24 cellular contexts compared by ENCODE assay signal in genomic region chr9:132172185-132172584, GRCh38. TPM values are rescaled to one million over a fixed set of nuclear protein-coding genes. Genes with fewer than 3 reads are reported as not detected.
DNase-seq lines count a peak whose midpoint lies in the region; ATAC-seq, FAIRE-seq and TF ChIP-seq lines count a peak whose summit lies in the region.
"Had no signal": no experiment of that assay in that cellular context is flagged by ENCODE, and none has a peak within 500 bp of the region (broad histone marks: within the 10 kb centered on the region; RNA-seq: fewer than 3 reads in every experiment).

No MANE protein-coding gene starts in this region.

- H4K20me1 ChIP-seq in HepG2 (ENCODE audit: insufficient read depth, low read length) (peaks cover 4% of the 10 kb centered on the region; the same call in 1 of the 2 replicates), K562 (replicated peaks; ENCODE audit: control insufficient read depth, insufficient read depth, low read length) (peaks cover 31% of the 10 kb centered on the region)

- H3K27ac ChIP-seq in HepG2 (ENCODE audit: extremely low read length, insufficient read depth, low read length) (no peak overlapping the region), right lobe of liver (no peak overlapping the region), K562 (ENCODE audit: extremely low read depth, low read depth, low read length) (no peak overlapping the region)
- H3K27ac ChIP-seq: BLaER1 had no signal

- H3K9me1 ChIP-seq in K562 (ENCODE audit: control insufficient read depth, insufficient read depth, low read length) = no peaks in the 10 kb centered on the region

- no peak for TF ChIP-seq EP300 in HepG2 (IDR thresholded peaks at IDR 0.05; ENCODE audit: low read depth in 2 of 2, low read length in 2 of 2)
- TF ChIP-seq EP300 in HepG2 (CRISPR knock-in tag; IDR thresholded peaks at IDR 0.05; ENCODE audit: borderline replicate concordance) = no peak
- no peak for TF ChIP-seq EP300 in K562 (IDR thresholded peaks at IDR 0.05; ENCODE audit: low read length)

- H3K27me3 ChIP-seq in HepG2 (ENCODE audit: control insufficient read depth in 1 of 2, insufficient read depth in 2 of 2, low read length in 2 of 2) (peaks cover 8 to 67% of the 10 kb centered on the region in 2 experiments; a peak in 3 of 5 replicates), right lobe of liver (peaks cover 0 to 8% of the 10 kb centered on the region in 2 donors), K562 (ENCODE audit: control insufficient read depth in 2 of 2, insufficient read depth in 2 of 2, low read length in 2 of 2) (peaks cover 31 to 69% of the 10 kb centered on the region in 2 experiments)
- H3K27me3 ChIP-seq: BE2C had no signal

- in situ Hi-C loops in HepG2 (cut with HindIII; ENCODE audit: extremely low pct_ligation_motif_present, low pct_unique_long_range_greater_than_20kb) = no loop called here
- in situ Hi-C loops in K562 (cut with MboI) = no loop called here

- intact Hi-C loops in HepG2 (cut with micrococcal nuclease; ENCODE audit: unreplicated experiment) = no loop called here
- intact Hi-C loops in right lobe of liver (cut with DNase I) = loop anchor here in 1 of 2 donors (10.0 kb wide), 1 partner anchor 63 kb away; no protein-coding TSS in a partner anchor
- intact Hi-C loops in K562 (cut with micrococcal nuclease) = no loop called here

- H3K4me3 ChIP-seq in HepG2 (replicated peaks in 1 of 3; ENCODE audit: insufficient read depth in 1 of 3, low read depth in 2 of 3, low read length in 3 of 3) (no peak overlapping the region), right lobe of liver (no peak overlapping the region), K562 (no peak overlapping the region)
- H3K4me3 ChIP-seq: BLaER1, GM12878 had no signal

- H3K79me2 ChIP-seq in HepG2 (ENCODE audit: insufficient read depth, low read length) (no peaks in the 10 kb centered on the region), K562 (ENCODE audit: control insufficient read depth, insufficient read depth, low read length) (no peaks in the 10 kb centered on the region)

- H3K9me3 ChIP-seq in HepG2 (ENCODE audit: low read length) = no peaks in the 10 kb centered on the region
- H3K9me3 ChIP-seq in right lobe of liver = no peaks in the 10 kb centered on the region
- no peaks in the 10 kb centered on the region for H3K9me3 ChIP-seq in K562 (replicated peaks; ENCODE audit: control insufficient read depth, insufficient read depth, low read depth, low read length)
- H3K9me3 ChIP-seq: BE2C, BLaER1 had no signal

- TF ChIP-seq POLR2A in HepG2 (IDR thresholded peaks at IDR 0.05; ENCODE audit: insufficient read depth in 1 of 2, low read depth in 2 of 2, low read length in 2 of 2) = no peak
- TF ChIP-seq POLR2A in right lobe of liver (IDR thresholded peaks at IDR 0.05) = no peak
- TF ChIP-seq POLR2A in K562 (conservative IDR thresholded peaks at IDR 0.05) = no peak

- no peak overlapping the region for H3K4me2 ChIP-seq in HepG2 (ENCODE audit: low read depth, low read length)
- no peak overlapping the region for H3K4me2 ChIP-seq in K562 (ENCODE audit: insufficient read depth, low read length)
- H3K4me2 ChIP-seq: BLaER1 had no signal

- TF ChIP-seq CTCF in HepG2 (CRISPR knock-in tag; IDR thresholded peaks at IDR 0.05) (no peak), right lobe of liver (IDR thresholded peaks at IDR 0.05) (no peak), K562 (IDR thresholded peaks at IDR 0.05 in 2 of 3, conservative IDR thresholded peaks at IDR 0.05 in 1 of 3; ENCODE audit: insufficient read depth in 2 of 3, low read depth in 1 of 3, low read length in 3 of 3) (no peak)

- no peak for FAIRE-seq in HepG2 (lab: Jason Lieb, UNC)
- FAIRE-seq in K562 (lab: Jason Lieb, UNC) = no peak
- FAIRE-seq: A204.1, GM12878, GM12892, GM18507 had no signal

- no peak for ATAC-seq in HepG2
- no peak for ATAC-seq in right lobe of liver
- ATAC-seq in K562 = no peak
- no peak for ATAC-seq in HG02759 (IDR thresholded peaks at IDR 0.05; ENCODE audit: unreplicated experiment)
- ATAC-seq in HG02588 (IDR thresholded peaks at IDR 0.05; ENCODE audit: unreplicated experiment) = no peak
- ATAC-seq: GM12878 had no signal

- TF ChIP-seq RAD21 in HepG2 (CRISPR knock-in tag; IDR thresholded peaks at IDR 0.05) (no peak), K562 (CRISPR knock-in tag; conservative IDR thresholded peaks at IDR 0.05 in 1 of 2, IDR thresholded peaks at IDR 0.05 in 1 of 2) (no peak)

- BruUV-seq in HepG2 (replicated peaks; lab: Mats Ljungman, UMichigan) (no TSS peak), K562 (replicated peaks; lab: Mats Ljungman, UMichigan) (no TSS peak)

- H3K36me3 ChIP-seq in HepG2 (replicated peaks in 1 of 2; ENCODE audit: control insufficient read depth in 1 of 2, insufficient read depth in 2 of 2, low read length in 2 of 2) (no peaks in the 10 kb centered on the region), right lobe of liver (no peaks in the 10 kb centered on the region), K562 (ENCODE audit: control insufficient read depth, insufficient read depth, low read length) (no peaks in the 10 kb centered on the region)
- H3K36me3 ChIP-seq: BE2C had no signal

- POLR2A ChIA-PET in HepG2 (lab: Yijun Ruan, JAX) (no interaction called here), K562 (lab: Yijun Ruan, JAX) (interaction anchor here (0.6 kb wide), 2 partner anchors 103 to 855 kb away, joined by 3 read pairs; no protein-coding TSS in a partner anchor)

- no peak for DNase-seq in HepG2 (ENCODE audit: low spot score)
- no peak for DNase-seq in right lobe of liver
- DNase-seq in K562 (ENCODE audit: extremely low read depth in 1 of 4, low spot score in 3 of 4) = no peak
- DNase-seq: 8988T; ACHN; C1 segment of cervical spinal cord; CD4-positive, alpha-beta memory T cell; CD4-positive, CD25-positive, alpha-beta regulatory T cell; CD8-positive, alpha-beta memory T cell; COR-L47; DMS 273 treated with DMSO at 0.1 percent for 48 hours; DMS153; DMS79; DND-41; EL; GDM1 had no signal

- 28% methylated on average over 5 of the region's 5 CpGs for WGBS in HepG2 (ENCODE audit: low lambda C conversion rate)
- 62% methylated on average over 3 of the region's 5 CpGs for WGBS in right lobe of liver (ENCODE audit: insufficient coverage, low coverage, low lambda C conversion rate, missing lambda C conversion rate)
- WGBS in K562 (ENCODE audit: insufficient coverage, low coverage, missing lambda C conversion rate) = 2% methylated on average over 5 of the region's 5 CpGs

- CTCF ChIA-PET in HepG2 (lab: Yijun Ruan, JAX; ENCODE audit: low intra/inter-chr PET ratio, low total read pairs) = no interaction called here
- CTCF ChIA-PET in K562 (lab: Yijun Ruan, JAX; ENCODE audit: low intra/inter-chr PET ratio) = no interaction called here

- H3K4me1 ChIP-seq in HepG2 (ENCODE audit: insufficient read depth, low read length) = no peaks in the 10 kb centered on the region
- H3K4me1 ChIP-seq in right lobe of liver = no peaks in the 10 kb centered on the region
- peaks cover 0 to 11% of the 10 kb centered on the region in 2 experiments; a peak in 2 of 5 replicates for H3K4me1 ChIP-seq in K562 (replicated peaks in 1 of 2; ENCODE audit: control insufficient read depth in 2 of 2, insufficient read depth in 2 of 2, low read length in 2 of 2)

- no peak overlapping the region for H3K9ac ChIP-seq in HepG2 (ENCODE audit: insufficient read depth, low read depth, low read length)
- no peak overlapping the region for H3K9ac ChIP-seq in K562 (ENCODE audit: insufficient read depth in 1 of 2, low read depth in 2 of 2, low read length in 2 of 2)
- H3K9ac ChIP-seq: BLaER1 had no signal

- H2AFZ ChIP-seq in HepG2 (ENCODE audit: low read length) = no peak overlapping the region
- H2AFZ ChIP-seq in K562 (ENCODE audit: low read depth, low read length) = no peak overlapping the region

RNA-seq across cellular contexts. Expression of gene NTNG2, which starts 10.3 kb away (rescaled TPM):
- total RNA-seq in HepG2 (2016; rRNA removed; fragmentation: Illumina TruSeq; extraction: Trizol) (0.02 TPM in 1 of 2 replicates, not detected in the other), right lobe of liver (1 to 10 TPM in 1 of 6 experiments, under 1 TPM in 5; 0.12 to 1.6 (median 0.24) TPM), K562 (2014; rRNA removed) (not detected in 2 replicates), K562 (2014; rRNA removed; fragmentation: Illumina TruSeq; extraction: Trizol) (not detected in 2 replicates), K562 (2015; rRNA removed; fragmentation: Illumina TruSeq; extraction: Trizol) (not detected in 2 replicates), K562 (2021) (0.09 and 0.42 TPM in 2 replicates)
- total RNA-seq in HepG2 (2016; cell fraction: cytosol; rRNA removed; fragmentation: Illumina TruSeq; extraction: Trizol; ENCODE audit: low read depth) = not detected in 2 replicates
- total RNA-seq in HepG2 (2016; cell fraction: insoluble cytoplasmic fraction; rRNA removed; fragmentation: Illumina TruSeq; extraction: Trizol) = not detected in 2 replicates
- total RNA-seq in HepG2 (2016; cell fraction: membrane; rRNA removed; fragmentation: Illumina TruSeq; extraction: Trizol) = not detected in 2 replicates
- total RNA-seq in HepG2 (2016; cell fraction: nucleus; rRNA removed; fragmentation: Illumina TruSeq; extraction: Trizol) = not detected in 2 replicates
- polyA plus RNA-seq in HepG2 (2011; rRNA removed) (0.36 TPM in 1 of 2 replicates, not detected in the other), K562 (2011; rRNA removed) (0.11 TPM in 1 of 2 replicates, not detected in the other), K562 (2014; fragmentation: Illumina TruSeq; extraction: Trizol) (not detected in 2 replicates), K562 (2014; fragmentation: Nextera tagmentation; extraction: Ambion mirVana) (not detected), K562 (2014; rRNA removed) (0.01 TPM in 1 of 2 replicates, not detected in the other)
- polyA plus RNA-seq in HepG2 (2011; cell fraction: cytosol; rRNA removed) = 0.01 and 0.34 TPM in 2 replicates
- 0.96 and 1.5 TPM in 2 replicates for polyA plus RNA-seq in HepG2 (2011; cell fraction: nucleus; rRNA removed)
- polyA plus RNA-seq in HepG2 (2012) = not detected in 2 replicates
- not detected in 2 replicates for polyA plus RNA-seq in HepG2 (2016; cell fraction: cytosol; fragmentation: Illumina TruSeq; extraction: Trizol; ENCODE audit: low read depth)
- not detected in 2 replicates for polyA plus RNA-seq in HepG2 (2016; cell fraction: insoluble cytoplasmic fraction; fragmentation: Illumina TruSeq; extraction: Trizol; ENCODE audit: low read depth)
- 0.27 TPM in 1 of 2 replicates, not detected in the other for polyA plus RNA-seq in HepG2 (2016; cell fraction: membrane; fragmentation: Illumina TruSeq; extraction: Trizol; ENCODE audit: low read depth)
- not detected in 2 replicates for polyA plus RNA-seq in HepG2 (2016; cell fraction: nucleus; fragmentation: Illumina TruSeq; extraction: Trizol; ENCODE audit: insufficient read depth, low read depth)
- 0.02 and 0.05 TPM in 2 replicates for polyA minus RNA-seq in HepG2 (2011; rRNA and poly(A)+ RNA removed; ENCODE audit: low replicate concordance)
- not detected in 2 replicates for polyA minus RNA-seq in HepG2 (2011; cell fraction: cytosol; rRNA and poly(A)+ RNA removed)
- not detected in 2 replicates for polyA minus RNA-seq in HepG2 (2011; cell fraction: nucleus; rRNA and poly(A)+ RNA removed)
- total RNA-seq in K562 (2011; cell fraction: chromatin; rRNA removed; ENCODE audit: low replicate concordance) = 0.65 TPM in 1 of 2 replicates, not detected in the other
- 0.13 and 0.67 TPM in 2 replicates for total RNA-seq in K562 (2011; cell fraction: nucleolus; rRNA removed)
- total RNA-seq in K562 (2011; cell fraction: nucleoplasm; rRNA removed) = 0.07 and 2.3 TPM in 2 replicates
- polyA plus RNA-seq in K562 (2011; cell fraction: cytosol; rRNA removed) = 0.19 and 2.2 TPM in 2 replicates
- 0.03 and 0.30 TPM in 2 replicates for polyA plus RNA-seq in K562 (2011; cell fraction: nucleus; rRNA removed)
- polyA plus RNA-seq in K562 (2012) = 0.11 and 0.25 TPM in 2 replicates
- polyA minus RNA-seq in K562 (2011; rRNA and poly(A)+ RNA removed) = not detected in 2 replicates
- polyA minus RNA-seq in K562 (2011; cell fraction: cytosol; rRNA and poly(A)+ RNA removed) = not detected in 2 replicates
- 0.40 TPM in 1 of 2 replicates, not detected in the other for polyA minus RNA-seq in K562 (2011; cell fraction: nucleus; rRNA and poly(A)+ RNA removed)

Comparison
In these comparisons a context has a peak if more than half of its experiments do, and no peak if none do; other contexts are left out.
1. Of the 241 proteins assayed by ChIP-seq in both HepG2 and K562: peak only in HepG2: none; only in K562: ZFP36; in both: none; in neither: 240.